23 cellular contexts compared by ENCODE assay signal in genomic region chr7:5344342-5344741, GRCh38.
"Had no signal": no experiment of that assay in that cellular context is flagged by ENCODE, and none has a peak within 500 bp of the region (broad histone marks: within the 10 kb centered on the region; RNA-seq: fewer than 3 reads in every experiment).

No MANE protein-coding gene starts in this region.

- H3K4me1 ChIP-seq: colonic mucosa, gastrocnemius medialis, left lung, lower lobe of right lung had no signal

- DNase-seq: colonic mucosa; cortex of kidney; effector CD8-positive, alpha-beta T cell; effector memory CD8-positive, alpha-beta T cell; esophagus squamous epithelium; foreskin fibroblast; foreskin melanocyte; gastrocnemius medialis; glutamatergic neuron; head of caudate nucleus; heart right ventricle; hippocampal formation; left cardiac atrium; left ventricle myocardium superior; lower lobe of right lung; mesenchymal stem cell; mucosa of descending colon had no signal

- H3K4me3 ChIP-seq: colonic mucosa, esophagus squamous epithelium, gastrocnemius medialis, heart right ventricle, left lung, lower lobe of right lung, mucosa of descending colon had no signal

- FAIRE-seq: endometrium, endothelial cell of umbilical vein, islet of Langerhans, keratinocyte had no signal

- ATAC-seq: effector memory CD8-positive, alpha-beta T cell; gastrocnemius medialis; heart right ventricle; left cardiac atrium; left lung; left ventricle myocardium superior; lower lobe of right lung had no signal

- H3K27me3 ChIP-seq: colonic mucosa, esophagus squamous epithelium, gastrocnemius medialis, heart right ventricle, left lung had no signal

- H3K9me3 ChIP-seq: colonic mucosa, gastrocnemius medialis, mucosa of descending colon had no signal

- H3K27ac ChIP-seq: colonic mucosa, epithelial cell of prostate, esophagus squamous epithelium, gastrocnemius medialis, heart right ventricle, left lung, lower lobe of right lung had no signal
